29 cellular contexts compared by ENCODE assay signal in the genomic region with DNA sequence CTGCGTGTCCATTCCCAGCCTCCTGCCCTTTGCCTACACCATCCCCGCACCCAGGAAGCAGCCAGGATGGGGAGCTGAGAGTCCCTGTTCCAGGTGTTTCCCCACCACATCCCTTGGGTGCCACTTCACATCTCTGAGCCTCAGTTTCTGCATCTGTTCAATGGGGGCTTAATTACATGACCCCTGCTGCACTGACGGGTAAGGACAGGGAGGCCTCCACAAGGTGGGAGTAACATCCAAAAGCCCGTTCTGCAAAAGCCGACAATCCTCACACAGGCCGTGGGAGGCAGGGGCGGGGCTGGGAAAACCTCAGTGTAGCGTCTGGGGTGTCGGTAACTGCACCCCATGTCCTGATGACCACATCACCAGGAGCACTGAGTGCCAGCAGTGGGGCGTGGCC. TPM values are rescaled to one million over a fixed set of nuclear protein-coding genes. Genes with fewer than 3 reads are reported as not detected.
"Had no signal": no experiment of that assay in that cellular context is flagged by ENCODE, and none has a peak within 500 bp of the region (broad histone marks: within the 10 kb centered on the region; RNA-seq: fewer than 3 reads in every experiment).

No MANE protein-coding gene starts in this region.

- H3K4me3 ChIP-seq: stomach, suprapubic skin, testis, thoracic aorta, thyroid gland, tibial artery, tibial nerve, transverse colon, upper lobe of left lung, upper lobe of right lung, uterus, vagina had no signal

- H3K27me3 ChIP-seq: testis, thyroid gland, upper lobe of left lung, upper lobe of right lung, uterus, vagina had no signal

- FAIRE-seq: urothelium cell line had no signal

- ATAC-seq: stimulated activated effector memory CD8-positive, alpha-beta T cell treated with anti-CD3 and anti-CD28 coated beads, Interleukin-12 subunit alpha, Interleukin-12 subunit beta, amount 100 ng/mL, for 72 hours; stimulated activated memory B cell treated with anti-CD40 and anti-IgM and Interleukin-4, amounts not matched to agents 10 μg/mL and 1 μg/mL and 100 μg/mL, for 72 hours; stimulated activated naive B cell treated with anti-CD40 and anti-IgM and Interleukin-4, amounts not matched to agents 10 μg/mL and 1 μg/mL and 100 μg/mL, for 72 hours; stimulated activated naive CD8-positive, alpha-beta T cell treated with anti-CD3 and anti-CD28 coated beads, Interleukin-15, amount 100 ng/mL, for 72 hours; stimulated activated naive CD8-positive, alpha-beta T cell treated with anti-CD3 and anti-CD28 coated beads, Interleukin-15, Interleukin-2, amounts not matched to agents 100 U/mL and 50 U/mL, for 24 hours; upper lobe of right lung had no signal

- H3K27me3 Mint-ChIP-seq: stimulated activated naive CD8-positive, alpha-beta T cell treated with anti-CD3 and anti-CD28 coated beads, Interleukin-15, amount 100 ng/mL, for 72 hours; stimulated activated naive CD8-positive, alpha-beta T cell treated with anti-CD3 and anti-CD28 coated beads, Interleukin-15, Interleukin-2, amounts not matched to agents 100 ng/mL and 50 ng/mL, for 24 hours had no signal

- H3K4me1 Mint-ChIP-seq: stimulated activated effector memory CD8-positive, alpha-beta T cell treated with anti-CD3 and anti-CD28 coated beads, Interleukin-12 subunit alpha, Interleukin-12 subunit beta, amount 100 ng/mL, for 72 hours; stimulated activated memory B cell treated with anti-CD40 and anti-IgM and Interleukin-4, amounts not matched to agents 10 μg/mL and 1 μg/mL and 100 μg/mL, for 72 hours; stimulated activated naive B cell treated with anti-CD40 and anti-IgM and Interleukin-4, amounts not matched to agents 10 μg/mL and 1 μg/mL and 100 μg/mL, for 72 hours; stimulated activated naive CD8-positive, alpha-beta T cell treated with anti-CD3 and anti-CD28 coated beads, Interleukin-15, amount 100 ng/mL, for 72 hours had no signal

- H3K4me1 ChIP-seq: stomach, suprapubic skin, testis, thyroid gland, tibial artery, tibial nerve, transverse colon, upper lobe of left lung, upper lobe of right lung, uterus, vagina had no signal

- H3K27ac ChIP-seq: stomach, suprapubic skin, testis, thoracic aorta, thyroid gland, tibial artery, tibial nerve, transverse colon, upper lobe of left lung, upper lobe of right lung, uterus, vagina had no signal

- H3K9me3 ChIP-seq: stomach, suprapubic skin, testis, thoracic aorta, thyroid gland, tibial artery, tibial nerve, transverse colon, upper lobe of left lung, upper lobe of right lung, uterus, vagina had no signal

- H3K27ac Mint-ChIP-seq: stimulated activated effector memory CD8-positive, alpha-beta T cell treated with anti-CD3 and anti-CD28 coated beads, Interleukin-12 subunit alpha, Interleukin-12 subunit beta, amount 100 ng/mL, for 72 hours; stimulated activated memory B cell treated with anti-CD40 and anti-IgM and Interleukin-4, amounts not matched to agents 10 μg/mL and 1 μg/mL and 100 μg/mL, for 72 hours; stimulated activated naive B cell treated with anti-CD40 and anti-IgM and Interleukin-4, amounts not matched to agents 10 μg/mL and 1 μg/mL and 100 μg/mL, for 72 hours; stimulated activated naive CD8-positive, alpha-beta T cell treated with anti-CD3 and anti-CD28 coated beads, Interleukin-15, amount 100 ng/mL, for 72 hours; stimulated activated naive CD8-positive, alpha-beta T cell treated with anti-CD3 and anti-CD28 coated beads, Interleukin-15, Interleukin-2, amounts not matched to agents 100 ng/mL and 50 ng/mL, for 24 hours; type B pancreatic cell had no signal

- H3K9me3 Mint-ChIP-seq: stimulated activated effector memory CD8-positive, alpha-beta T cell treated with anti-CD3 and anti-CD28 coated beads, Interleukin-12 subunit alpha, Interleukin-12 subunit beta, amount 100 ng/mL, for 72 hours; stimulated activated memory B cell treated with anti-CD40 and anti-IgM and Interleukin-4, amounts not matched to agents 10 μg/mL and 1 μg/mL and 100 μg/mL, for 72 hours; stimulated activated naive B cell treated with anti-CD40 and anti-IgM and Interleukin-4, amounts not matched to agents 10 μg/mL and 1 μg/mL and 100 μg/mL, for 72 hours; stimulated activated naive CD8-positive, alpha-beta T cell treated with anti-CD3 and anti-CD28 coated beads, Interleukin-15, amount 100 ng/mL, for 72 hours; stimulated activated naive CD8-positive, alpha-beta T cell treated with anti-CD3 and anti-CD28 coated beads, Interleukin-15, Interleukin-2, amounts not matched to agents 100 ng/mL and 50 ng/mL, for 24 hours; type B pancreatic cell had no signal

- H3K36me3 ChIP-seq: stomach, suprapubic skin, thoracic aorta, thyroid gland, tibial artery, tibial nerve, transverse colon, upper lobe of left lung, upper lobe of right lung, uterus, vagina had no signal

- H3K4me3 Mint-ChIP-seq: stimulated activated effector memory CD8-positive, alpha-beta T cell treated with anti-CD3 and anti-CD28 coated beads, Interleukin-12 subunit alpha, Interleukin-12 subunit beta, amount 100 ng/mL, for 72 hours; stimulated activated memory B cell treated with anti-CD40 and anti-IgM and Interleukin-4, amounts not matched to agents 10 μg/mL and 1 μg/mL and 100 μg/mL, for 72 hours; stimulated activated naive B cell treated with anti-CD40 and anti-IgM and Interleukin-4, amounts not matched to agents 10 μg/mL and 1 μg/mL and 100 μg/mL, for 72 hours; stimulated activated naive CD8-positive, alpha-beta T cell treated with anti-CD3 and anti-CD28 coated beads, Interleukin-15, amount 100 ng/mL, for 72 hours; stimulated activated naive CD8-positive, alpha-beta T cell treated with anti-CD3 and anti-CD28 coated beads, Interleukin-15, Interleukin-2, amounts not matched to agents 100 ng/mL and 50 ng/mL, for 24 hours; type B pancreatic cell had no signal

- DNase-seq: stimulated activated CD4-positive, alpha-beta T cell treated with anti-CD3 and anti-CD28 coated beads, Interleukin-2, amount 100 ng/mL, for 48 hours; stimulated activated CD4-positive, alpha-beta T cell treated with anti-CD3 and anti-CD28 coated beads, Interleukin-4, amount 100 ng/mL, for 1 hour; stimulated activated CD4-positive, alpha-beta T cell treated with anti-CD3 and anti-CD28 coated beads, Interleukin-4, amount 100 ng/mL, for 24 hours; stimulated activated CD4-positive, alpha-beta T cell treated with anti-CD3 and anti-CD28 coated beads, Interleukin-4, amount 100 ng/mL, for 4 hours; stimulated activated CD8-positive, alpha-beta memory T cell treated with anti-CD3 and anti-CD28 coated beads, Interleukin-4, amount 100 ng/mL, for 48 hours; stimulated activated naive B cell treated with anti-CD40 and anti-IgM and Interleukin-4, amounts not matched to agents 10 μg/mL and 1 μg/mL and 100 μg/mL, for 72 hours; stimulated activated naive CD4-positive, alpha-beta T cell; stimulated activated naive CD8-positive, alpha-beta T cell treated with anti-CD3 and anti-CD28 coated beads, Interleukin-15, amount 100 ng/mL, for 72 hours; stimulated activated naive CD8-positive, alpha-beta T cell treated with anti-CD3 and anti-CD28 coated beads, Interleukin-15, Interleukin-2, amounts not matched to agents 100 U/mL and 50 U/mL, for 24 hours; stomach; substantia nigra; testis; thyroid gland; tibial artery; transverse colon; trophoblast cell; upper lobe of right lung; uterus had no signal

- H3K36me3 Mint-ChIP-seq: stimulated activated effector memory CD8-positive, alpha-beta T cell treated with anti-CD3 and anti-CD28 coated beads, Interleukin-12 subunit alpha, Interleukin-12 subunit beta, amount 100 ng/mL, for 72 hours; stimulated activated memory B cell treated with anti-CD40 and anti-IgM and Interleukin-4, amounts not matched to agents 10 μg/mL and 1 μg/mL and 100 μg/mL, for 72 hours; stimulated activated naive B cell treated with anti-CD40 and anti-IgM and Interleukin-4, amounts not matched to agents 10 μg/mL and 1 μg/mL and 100 μg/mL, for 72 hours; type B pancreatic cell had no signal

RNA-seq across cellular contexts. Expression of a gene that starts 41.3 kb away (rescaled TPM):
- total RNA-seq: subcutaneous adipose tissue, suprapubic skin, thoracic aorta, tibial nerve, transverse colon, vagina had no signal
- polyA plus RNA-seq: stomach had no signal
